ENCODE assay signal across 11 cellular contexts in the genomic region with DNA sequence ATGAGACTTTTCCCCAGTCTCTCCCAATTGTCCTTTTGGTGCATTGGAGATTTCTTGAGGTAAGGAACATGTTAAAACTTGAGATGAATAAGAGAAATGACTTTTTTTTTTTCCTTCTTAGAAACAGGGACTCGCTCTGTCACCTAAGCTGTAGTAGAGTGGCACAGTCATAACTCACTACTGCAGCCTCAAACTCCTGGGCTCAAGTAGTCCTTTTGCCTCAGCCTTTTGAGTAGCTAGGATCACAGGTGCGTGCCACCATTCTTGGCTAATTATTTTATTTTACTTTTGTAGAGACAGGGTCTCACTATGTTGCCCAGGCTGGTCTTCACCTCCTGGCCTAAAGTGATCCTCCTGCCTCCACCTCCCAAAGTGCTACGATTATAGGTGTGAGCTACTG. TPM values are rescaled to one million over a fixed set of nuclear protein-coding genes. Genes with fewer than 3 reads are reported as not detected.
DNase-seq lines count a peak whose midpoint lies in the region; ATAC-seq, FAIRE-seq and TF ChIP-seq lines count a peak whose summit lies in the region.
"Had no signal": no experiment of that assay in that cellular context is flagged by ENCODE, and none has a peak within 500 bp of the region (broad histone marks: within the 10 kb centered on the region; RNA-seq: fewer than 3 reads in every experiment).

No MANE protein-coding gene starts in this region.

- H3K4me1 ChIP-seq in GM12878 (ENCODE audit: control insufficient read depth, insufficient read depth, low read length) = peaks cover 33% of the 10 kb centered on the region

- in situ Hi-C loops in GM12878 (cut with MboI) = no loop called here

- peak overlapping the region; percentile 59 for H3K4me3 Mint-ChIP-seq in Calu3 (ENCODE audit: low read depth, unreplicated experiment)
- H3K4me3 Mint-ChIP-seq: brain had no signal

- peak; percentile 57 for FAIRE-seq in GM12878 (lab: Jason Lieb, UNC)

- TF ChIP-seq POLR2A in GM12878 (IDR thresholded peaks at IDR 0.05; ENCODE audit: low read depth, low read length) = no peak

- peak overlapping the region; percentile 82 for H3K27ac ChIP-seq in GM12878 (ENCODE audit: control insufficient read depth, insufficient read depth)

- TF ChIP-seq RAD21 in GM12878 (IDR thresholded peaks at IDR 0.05; ENCODE audit: insufficient read depth, low read depth, low read length) = no peak

- intact Hi-C loops in Calu3 (cut with micrococcal nuclease; ENCODE audit: unreplicated experiment) = no loop called here
- intact Hi-C loops in GM12878 (cut with micrococcal nuclease; ENCODE audit: unreplicated experiment) = no loop called here

- TF ChIP-seq EP300 in GM12878 (IDR thresholded peaks at IDR 0.05; ENCODE audit: borderline replicate concordance in 1 of 2, control insufficient read depth in 1 of 2, low read depth in 2 of 2, low read length in 2 of 2) = no peak

- peaks cover 6 to 17% of the 10 kb centered on the region in 2 experiments for H3K36me3 ChIP-seq in GM12878 (ENCODE audit: control insufficient read depth in 2 of 2, insufficient read depth in 2 of 2, low read length in 1 of 2)

- POLR2A ChIA-PET in GM12878 (lab: Charles Lee) = interaction anchor here (0.8 to 1.8 kb wide), 6 partner anchors 9 to 29 kb away, joined by 3 to 7 read pairs (median 4); no protein-coding TSS in a partner anchor

- peak overlapping the region; percentile 48 for H3K27ac Mint-ChIP-seq in Calu3 (ENCODE audit: unreplicated experiment)
- H3K27ac Mint-ChIP-seq: brain had no signal

- H3K9me3 Mint-ChIP-seq in Calu3 (ENCODE audit: low read depth, unreplicated experiment) = no peaks in the 10 kb centered on the region

- no peaks in the 10 kb centered on the region for H3K27me3 Mint-ChIP-seq in Calu3 (ENCODE audit: unreplicated experiment)
- H3K27me3 Mint-ChIP-seq: brain had no signal

- H3K9ac ChIP-seq in GM12878 (ENCODE audit: control insufficient read depth, insufficient read depth, low read length) = peak overlapping the region; percentile 54; the same call in 1 of the 2 replicates

- H3K4me2 ChIP-seq in GM12878 (ENCODE audit: control insufficient read depth, insufficient read depth) = peak overlapping the region; percentile 49

- no peaks in the 10 kb centered on the region; the same call in 2 of the 3 replicates for H3K9me3 ChIP-seq in GM12878 (replicated peaks; ENCODE audit: control insufficient read depth, insufficient read depth, low read length)

- no TSS peak for BruUV-seq in Calu3 (replicated peaks; lab: Mats Ljungman, UMichigan)
- BruUV-seq in GM12878 (replicated peaks; lab: Mats Ljungman, UMichigan) = no TSS peak

- CTCF ChIA-PET in Calu3 (lab: Charles Lee) = interaction anchor here (0.7 kb wide), 3 partner anchors 30 to 461 kb away, joined by 3 to 4 read pairs (median 3); no protein-coding TSS in a partner anchor
- CTCF ChIA-PET in GM12878 (lab: Yijun Ruan, JAX) = interaction anchor here (0.7 to 1.6 kb wide), 4 partner anchors 9 to 121 kb away, joined by 3 to 6 read pairs (median 3); no protein-coding TSS in a partner anchor

- H3K4me1 Mint-ChIP-seq in Calu3 (ENCODE audit: low read depth, unreplicated experiment) = peaks cover 10% of the 10 kb centered on the region

- DNase-seq in Calu3 (no peak), GM12878 (ENCODE audit: low read depth, low spot score) (no peak), AG08395 (ENCODE audit: low spot score) (no peak), amygdala (lab: John Stamatoyannopoulos, UW) (no peak)
- DNase-seq in effector CD4-positive, alpha-beta T cell = no peak
- DNase-seq: RPMI8226 had no signal

- ATAC-seq in GM19328 (IDR thresholded peaks at IDR 0.05; ENCODE audit: unreplicated experiment) (peak; percentile 46), HG03135 (IDR thresholded peaks at IDR 0.05; ENCODE audit: unreplicated experiment) (peak; percentile 37), GM12878 (peak; percentile 60), HG02840 (IDR thresholded peaks at IDR 0.05; ENCODE audit: low FRiP score, unreplicated experiment) (no peak)
- ATAC-seq: esophagus mucosa had no signal

- H2AFZ ChIP-seq in GM12878 (ENCODE audit: control insufficient read depth, low read depth, low read length) = no peak overlapping the region

- no peak for TF ChIP-seq CTCF in Calu3 (IDR thresholded peaks at IDR 0.05; ENCODE audit: unreplicated experiment)
- no peak for TF ChIP-seq CTCF in GM12878 (IDR thresholded peaks at IDR 0.05 in 2 of 3, conservative IDR thresholded peaks at IDR 0.05 in 1 of 3; ENCODE audit: control insufficient read depth in 2 of 3, extremely low read depth in 1 of 3, insufficient read depth in 1 of 3, low read depth in 3 of 3, low read length in 3 of 3)

- H3K36me3 Mint-ChIP-seq in Calu3 (ENCODE audit: insufficient read depth, unreplicated experiment) = peaks cover 25% of the 10 kb centered on the region

- H4K20me1 ChIP-seq in GM12878 (ENCODE audit: control insufficient read depth, insufficient read depth) = peaks cover 4% of the 10 kb centered on the region; the same call in 1 of the 2 replicates

- peak overlapping the region; percentile 57; the same call in 1 of the 2 replicates for H3K4me3 ChIP-seq in GM12878

- RAD21 ChIA-PET in GM12878 (lab: Charles Lee; ENCODE audit: unreplicated experiment) = interaction anchor here (0.6 to 1.8 kb wide), 7 partner anchors 16 to 92 kb away, joined by 3 to 5 read pairs (median 3); no protein-coding TSS in a partner anchor

- no peaks in the 10 kb centered on the region for H3K27me3 ChIP-seq in GM12878 (replicated peaks in 1 of 2; ENCODE audit: control insufficient read depth in 2 of 2, insufficient read depth in 2 of 2, low read length in 1 of 2)

- SMC1A ChIA-PET in GM12878 (lab: Charles Lee; ENCODE audit: uncharacterized antibody, unreplicated experiment) = interaction anchor here (0.6 to 3.0 kb wide), 9 partner anchors 9 to 94 kb away, joined by 3 to 19 read pairs (median 3); no protein-coding TSS in a partner anchor

- WGBS in GM12878 (ENCODE audit: insufficient coverage, insufficient replicate concordance, low lambda C conversion rate, missing lambda C conversion rate) = 18% methylated on average over 3 of the region's 3 CpGs

- peaks cover 93% of the 10 kb centered on the region for H3K79me2 ChIP-seq in GM12878 (ENCODE audit: control insufficient read depth, insufficient read depth, low read length)

TF ChIP-seq in GM12878, 131 proteins besides CTCF, POLR2A, EP300 and RAD21:
- TF ChIP-seq EED (IDR thresholded peaks at IDR 0.05; ENCODE audit: low read depth) (0 out of 2 replicates have a peak, but pooled peaks have one; percentile 9), ZNF217 (IDR thresholded peaks at IDR 0.05) (no peak)

RNA-seq across cellular contexts. Expression of a gene that starts 25.9 kb away (rescaled TPM):
- total RNA-seq in Calu3 (2022) = 63.9 and 65.5 TPM in 2 replicates
- 137 and 144 TPM in 2 replicates for total RNA-seq in GM12878 (2013; cell fraction: nucleolus; rRNA removed)
- 81.7 and 101 TPM in 2 replicates for total RNA-seq in GM12878 (2014; rRNA removed)
- 90.7 and 91.1 TPM in 2 replicates for total RNA-seq in GM12878 (2014; rRNA removed; fragmentation: Illumina TruSeq; extraction: Trizol)
- 75.6 and 76.0 TPM in 2 replicates for total RNA-seq in GM12878 (2021)
- 54.3 TPM for polyA plus RNA-seq in GM12878 (2011; ENCODE audit: low read depth)
- polyA plus RNA-seq in GM12878 (2011; rRNA removed) = 148 and 215 TPM in 2 replicates
- polyA plus RNA-seq in GM12878 (2011; cell fraction: cytosol; rRNA removed) = 43.4 and 63.0 TPM in 2 replicates
- polyA plus RNA-seq in GM12878 (2011; cell fraction: nucleus; rRNA removed) = 39.5 and 43.8 TPM in 2 replicates
- 80.9 and 89.2 TPM in 2 replicates for polyA plus RNA-seq in GM12878 (2012)
- polyA plus RNA-seq in GM12878 (2014; fragmentation: Illumina TruSeq; extraction: Trizol) = 75.2 and 106 TPM in 2 replicates
- polyA plus RNA-seq in GM12878 (2014; fragmentation: Nextera tagmentation; extraction: Ambion mirVana) = 10 to 100 TPM; 57.0 to 78.8 TPM
- polyA plus RNA-seq in GM12878 (2014; rRNA removed) = 57.2 and 62.0 TPM in 2 replicates
- 100 to 1,000 TPM; 113 to 116 TPM for polyA plus RNA-seq in GM12878 (2016; fragmentation: Nextera tagmentation; extraction: Ambion mirVana)
- polyA minus RNA-seq in GM12878 (2011; rRNA and poly(A)+ RNA removed) = 107 and 140 TPM in 2 replicates
- polyA minus RNA-seq in GM12878 (2011; cell fraction: cytosol; rRNA and poly(A)+ RNA removed) = 46.4 and 47.3 TPM in 2 replicates
- 30.0 and 58.6 TPM in 2 replicates for polyA minus RNA-seq in GM12878 (2011; cell fraction: nucleus; rRNA and poly(A)+ RNA removed)
